14 cellular contexts compared by ENCODE assay signal in genomic region chr19:55141696-55142095, GRCh38. TPM values are rescaled to one million over a fixed set of nuclear protein-coding genes. Genes with fewer than 3 reads are reported as not detected.
DNase-seq lines count a peak whose midpoint lies in the region; ATAC-seq and TF ChIP-seq lines count a peak whose summit lies in the region.
"Had no signal": no experiment of that assay in that cellular context is flagged by ENCODE, and none has a peak within 500 bp of the region (broad histone marks: within the 10 kb centered on the region; RNA-seq: fewer than 3 reads in every experiment).

No MANE protein-coding gene starts in this region.

- no peaks in the 10 kb centered on the region for H4K20me1 ChIP-seq in mammary epithelial cell (ENCODE audit: insufficient read depth, low read length)

- no TSS peak for BruUV-seq in mammary epithelial cell (replicated peaks; lab: Mats Ljungman, UMichigan)

- peaks cover 9% of the 10 kb centered on the region for H3K27me3 Mint-ChIP-seq in WTC11 (ENCODE audit: low read depth)

- no peak overlapping the region for H2AFZ ChIP-seq in mammary epithelial cell (ENCODE audit: low read depth, low read length)

- no peaks in the 10 kb centered on the region for H3K27me3 ChIP-seq in HUES48 (ENCODE audit: control insufficient read depth, insufficient read depth, low read length)
- H3K27me3 ChIP-seq in mesendoderm (ENCODE audit: insufficient read depth, low read length, poor library complexity), result no peaks in the 10 kb centered on the region
- H3K27me3 ChIP-seq in foreskin keratinocyte, result no peaks in the 10 kb centered on the region
- H3K27me3 ChIP-seq in mammary epithelial cell (ENCODE audit: insufficient read depth, low read length), result no peaks in the 10 kb centered on the region

- H3K18ac ChIP-seq in mesendoderm (ENCODE audit: low read length), result no peak overlapping the region

- TF ChIP-seq CTCF in WTC11 (IDR thresholded peaks at IDR 0.05) (no peak), foreskin keratinocyte (conservative IDR thresholded peaks at IDR 0.05) (no peak), mammary epithelial cell (conservative IDR thresholded peaks at IDR 0.05 in 1 of 2, IDR thresholded peaks at IDR 0.05 in 1 of 2; ENCODE audit: extremely low read depth in 1 of 2, insufficient read depth in 1 of 2, low read depth in 1 of 2, low read length in 2 of 2) (no peak)

- H3K4me1 ChIP-seq in HUES48 (ENCODE audit: control insufficient read depth, insufficient read depth, low read length), result 0 out of 2 replicates have a peak, but pooled peaks cover 4% of the 10 kb centered on the region
- H3K4me1 ChIP-seq in mesendoderm (ENCODE audit: control insufficient read depth, low read depth, low read length), result no peaks in the 10 kb centered on the region
- H3K4me1 ChIP-seq in foreskin keratinocyte, result no peaks in the 10 kb centered on the region
- peaks cover 2% of the 10 kb centered on the region for H3K4me1 ChIP-seq in mammary epithelial cell (ENCODE audit: insufficient read depth, low read length)

- H3K56ac ChIP-seq in mesendoderm (ENCODE audit: low read length), result peak overlapping the region; percentile 73

- H3K4me3 ChIP-seq in HUES48 (ENCODE audit: low read depth, low read length) (0 out of 2 replicates have a peak overlapping the region, but pooled peaks have one; percentile 20), mesendoderm (ENCODE audit: low read length) (no peak overlapping the region), mammary epithelial cell (replicated peaks in 1 of 3; ENCODE audit: insufficient read depth in 1 of 3, low read depth in 2 of 3, low read length in 3 of 3) (no peak overlapping the region)
- H3K4me3 ChIP-seq: skin epidermis had no signal

- H3K27ac Mint-ChIP-seq in WTC11, result no peak overlapping the region
- H3K27ac Mint-ChIP-seq: CD8-positive, alpha-beta T cell; nephron had no signal

- peak overlapping the region; percentile 80 for H3K23ac ChIP-seq in mesendoderm (ENCODE audit: low read length)

- POLR2A ChIA-PET in WTC11 (lab: Charles Lee), result interaction anchor here (0.6 to 2.1 kb wide), 2 partner anchors 15 to 24 kb away, joined by 3 to 8 read pairs; no protein-coding TSS in a partner anchor

- H2AK5ac ChIP-seq in mesendoderm (ENCODE audit: low read length), result no peak overlapping the region

- H3K79me2 ChIP-seq in mesendoderm (ENCODE audit: control insufficient read depth, insufficient read depth, low read length) (no peaks in the 10 kb centered on the region), mammary epithelial cell (ENCODE audit: insufficient read depth, low read length) (no peaks in the 10 kb centered on the region)

- peak; percentile 67 for DNase-seq in ELF-1 (ENCODE audit: low read depth, low spot score)
- peak; percentile 38 for DNase-seq in WTC11 (ENCODE audit: low spot score)
- no peak for DNase-seq in mesendoderm
- DNase-seq in stimulated activated CD4-positive, alpha-beta T cell treated with anti-CD3 and anti-CD28 coated beads, Interleukin-12 subunit alpha, Interleukin-12 subunit beta, amount 100 ng/mL, for 4 hours, result no peak
- DNase-seq in foreskin keratinocyte, result no peak
- DNase-seq in mammary epithelial cell, result no peak
- DNase-seq: GOT3 had no signal

- ATAC-seq in WTC11, result no peak
- no peak for ATAC-seq in foreskin keratinocyte

- CTCF ChIA-PET in WTC11 (lab: Charles Lee) (interaction anchor here (0.6 to 6.1 kb wide), 34 partner anchors 9 to 711 kb away, joined by 3 to 103 read pairs (median 5); partner anchors contain the start of genes DNAAF3, FIZ1, HSPBP1 and PPP1R12C), mammary epithelial cell (lab: Charles Lee; ENCODE audit: low non-redundant PET) (interaction anchor here (0.6 to 0.7 kb wide), 4 partner anchors 241 to 490 kb away, joined by 3 to 14 read pairs (median 4); no protein-coding TSS in a partner anchor)

- peaks cover 8% of the 10 kb centered on the region for H3K36me3 Mint-ChIP-seq in WTC11
- H3K36me3 Mint-ChIP-seq: CD8-positive, alpha-beta T cell had no signal

- dilution Hi-C loops in mammary epithelial cell (cut with HindIII; ENCODE audit: low sequenced_read_pairs), result no loop called here

- H3K4ac ChIP-seq in mesendoderm (ENCODE audit: low read depth, low read length), result no peak overlapping the region

- no peak overlapping the region for H4K8ac ChIP-seq in mesendoderm (ENCODE audit: low read depth, low read length)

- peak overlapping the region; percentile 76 for H3K4me3 Mint-ChIP-seq in WTC11
- H3K4me3 Mint-ChIP-seq: CD8-positive, alpha-beta T cell had no signal

- no peaks in the 10 kb centered on the region for H3K9me3 ChIP-seq in HUES48 (ENCODE audit: control insufficient read depth, insufficient read depth, low read length)
- no peaks in the 10 kb centered on the region for H3K9me3 ChIP-seq in mammary epithelial cell (replicated peaks; ENCODE audit: insufficient read depth, low read length)

- peaks cover 4% of the 10 kb centered on the region; the same call in 1 of the 2 replicates for H3K36me3 ChIP-seq in HUES48 (ENCODE audit: control insufficient read depth, insufficient read depth, low read length)
- H3K36me3 ChIP-seq in mesendoderm (ENCODE audit: control insufficient read depth, insufficient read depth, low read length), result no peaks in the 10 kb centered on the region
- no peaks in the 10 kb centered on the region for H3K36me3 ChIP-seq in mammary epithelial cell (ENCODE audit: insufficient read depth, low read length)

- in situ Hi-C loops in mammary epithelial cell (cut with MboI; ENCODE audit: low sequenced_read_pairs in 2 of 2), result loop anchor here (10.0 to 25.0 kb wide), 3 partner anchors 271 to 496 kb away; partner anchors contain the start of genes UBE2S (in 2 of the 2), CCDC106 (in 1 of the 2), ZNF580 (in 1 of the 2) and ZNF581 (in 1 of the 2)

- intact Hi-C loops in mammary epithelial cell (cut with micrococcal nuclease), result loop anchor here (1.0 to 5.0 kb wide), 6 partner anchors 151 to 491 kb away; no protein-coding TSS in a partner anchor

- no CpG with 5 or more reads among the region's 21 CpGs for WGBS in mesendoderm (ENCODE audit: extremely low coverage, insufficient coverage, low lambda C conversion rate)
- WGBS in mammary epithelial cell (ENCODE audit: low coverage, missing lambda C conversion rate), result 21% methylated on average over 21 of the region's 21 CpGs

- H3K27ac ChIP-seq in HUES48 (ENCODE audit: low read depth, low read length) (no peak overlapping the region), mesendoderm (ENCODE audit: low read depth, low read length) (no peak overlapping the region), foreskin keratinocyte (no peak overlapping the region), mammary epithelial cell (ENCODE audit: insufficient read depth, low read depth, low read length) (no peak overlapping the region)
- H3K27ac ChIP-seq: skin epidermis, VCaP had no signal

- peak overlapping the region; percentile 13 for H3K4me2 ChIP-seq in mesendoderm (ENCODE audit: low read length)
- no peak overlapping the region for H3K4me2 ChIP-seq in mammary epithelial cell (ENCODE audit: insufficient read depth, low read depth, low read length)

- peaks cover 25% of the 10 kb centered on the region for H3K4me1 Mint-ChIP-seq in WTC11

- no peak overlapping the region for H4K5ac ChIP-seq in mesendoderm (ENCODE audit: low read length)

- H3K9me3 Mint-ChIP-seq in WTC11, result no peaks in the 10 kb centered on the region
- H3K9me3 Mint-ChIP-seq: CD8-positive, alpha-beta T cell; nephron had no signal

- H2BK15ac ChIP-seq in mesendoderm (replicated peaks; ENCODE audit: low read depth), result no peak overlapping the region

- H3K9ac ChIP-seq in HUES48 (ENCODE audit: low read depth, low read length), result no peak overlapping the region
- H3K9ac ChIP-seq in mesendoderm (ENCODE audit: low read length), result peak overlapping the region; percentile 29
- no peak overlapping the region for H3K9ac ChIP-seq in mammary epithelial cell (ENCODE audit: insufficient read depth, low read length)

- no peak overlapping the region for H2BK120ac ChIP-seq in mesendoderm (ENCODE audit: low read depth, low read length)

- no peaks in the 10 kb centered on the region for H3K79me1 ChIP-seq in mesendoderm (ENCODE audit: low read length)

- no peak overlapping the region for H2BK5ac ChIP-seq in mesendoderm (ENCODE audit: low read length)

TF ChIP-seq in WTC11, 78 proteins besides CTCF, POLR2A, EP300 and RAD21 (continues in another document):
- TF ChIP-seq NFATC4 (CRISPR knock-in tag; IDR thresholded peaks at IDR 0.05) (no peak), SMAD3 (CRISPR knock-in tag; IDR thresholded peaks at IDR 0.05; ENCODE audit: borderline replicate concordance) (no peak), ZNF671 (CRISPR knock-in tag; IDR thresholded peaks at IDR 0.05) (no peak), MYBL2 (CRISPR knock-in tag; IDR thresholded peaks at IDR 0.05) (no peak)

RNA-seq across cellular contexts. Expression of gene TNNT1, which starts 7.3 kb away (rescaled TPM):
- 50.6 to 127 TPM (median 108 TPM) in 3 replicates for total RNA-seq in WTC11 (2021)
- 35.9 TPM for polyA plus RNA-seq in mesendoderm (2013, experiment 1 of 2)
- polyA plus RNA-seq in mesendoderm (2013, experiment 2 of 2), result 40.3 TPM
- 134 and 199 TPM in 2 replicates for total RNA-seq in foreskin keratinocyte
- 157 and 208 TPM in 2 replicates for polyA plus RNA-seq in foreskin keratinocyte
- total RNA-seq in mammary epithelial cell, result 10 to 100 TPM; 16.5 to 85.2 TPM
- polyA plus RNA-seq in mammary epithelial cell, result 21.5 TPM
- polyA minus RNA-seq in mammary epithelial cell, result 24.5 TPM
- total RNA-seq: CD8-positive, alpha-beta T cell had no signal

RNA-seq across cellular contexts. Expression of gene TNNI3, which starts 15.8 kb away (rescaled TPM):
- total RNA-seq in WTC11 (2021) (15.0 to 36.7 TPM (median 34.0 TPM) in 3 replicates), foreskin keratinocyte (5.3 and 5.4 TPM in 2 replicates), mammary epithelial cell (1 to 10 TPM in 1 of 2 donors, not detected in 1; 1.3 TPM)
- polyA plus RNA-seq in mesendoderm (2013, experiment 1 of 2), result 4.3 TPM
- 4.0 TPM for polyA plus RNA-seq in mesendoderm (2013, experiment 2 of 2)
- polyA plus RNA-seq in foreskin keratinocyte (8.9 and 9.1 TPM in 2 replicates), mammary epithelial cell (0.22 TPM)
- polyA minus RNA-seq in mammary epithelial cell, result not detected
- total RNA-seq: CD8-positive, alpha-beta T cell; dermis blood vessel endothelial cell; HT1080 had no signal

RNA-seq across cellular contexts. Expression of gene PPP1R12C, which starts 24.3 kb away (rescaled TPM):
- total RNA-seq in WTC11 (2021), result 88.4 to 99.3 TPM (median 92.3 TPM) in 3 replicates
- 42.5 TPM for polyA plus RNA-seq in mesendoderm (2013, experiment 1 of 2)
- polyA plus RNA-seq in mesendoderm (2013, experiment 2 of 2), result 43.2 TPM
- total RNA-seq in foreskin keratinocyte, result 59.8 and 60.9 TPM in 2 replicates
- polyA plus RNA-seq in foreskin keratinocyte, result 64.8 and 65.2 TPM in 2 replicates
- 10 to 100 TPM; 29.8 to 74.8 TPM for total RNA-seq in mammary epithelial cell
- polyA plus RNA-seq in mammary epithelial cell, result 27.5 TPM
- 6.7 TPM for polyA minus RNA-seq in mammary epithelial cell

RNA-seq across cellular contexts. Expression of gene DNAAF3, which starts 24.7 kb away (rescaled TPM):
- total RNA-seq in WTC11 (2021) (4.0 to 5.9 TPM (median 5.6 TPM) in 3 replicates), foreskin keratinocyte (7.3 and 9.1 TPM in 2 replicates), mammary epithelial cell (1 to 10 TPM; 1.5 to 2.2 TPM)
- polyA plus RNA-seq in mesendoderm (2013, experiment 1 of 2), result 1.4 TPM
- 1.1 TPM for polyA plus RNA-seq in mesendoderm (2013, experiment 2 of 2)
- polyA plus RNA-seq in foreskin keratinocyte (10.2 and 11.4 TPM in 2 replicates), mammary epithelial cell (1.3 TPM)
- polyA minus RNA-seq in mammary epithelial cell, result not detected
- total RNA-seq: CD8-positive, alpha-beta T cell had no signal

RNA-seq across cellular contexts. Expression of gene SYT5, which starts 38.4 kb away (rescaled TPM):
- total RNA-seq in WTC11 (2021), result 0.77 to 2.5 TPM (median 1.1 TPM) in 3 replicates
- polyA plus RNA-seq in mesendoderm (2013, experiment 1 of 2), result 0.53 TPM
- 0.24 TPM for polyA plus RNA-seq in mesendoderm (2013, experiment 2 of 2)
- 0.32 and 0.34 TPM in 2 replicates for total RNA-seq in foreskin keratinocyte
- 0.13 and 0.24 TPM in 2 replicates for polyA plus RNA-seq in foreskin keratinocyte
- total RNA-seq in mammary epithelial cell, result 1 to 10 TPM in 1 of 2 donors, under 1 TPM in 1; 0.33 to 1.1 TPM
- polyA plus RNA-seq in mammary epithelial cell, result 0.08 TPM
- not detected for polyA minus RNA-seq in mammary epithelial cell
- total RNA-seq: dermis blood vessel endothelial cell, HT1080 had no signal

Comparison
In these comparisons a context has a peak if more than half of its experiments do, and no peak if none do; other contexts are left out.
1. DNase-seq: peak in ELF-1 (single experiment) and WTC11 (single experiment); none in mesendoderm (single experiment), stimulated activated CD4-positive, alpha-beta T cell treated with anti-CD3 and anti-CD28 coated beads, Interleukin-12 subunit alpha, Interleukin-12 subunit beta, amount 100 ng/mL, for 4 hours (single experiment), foreskin keratinocyte (0 of 2) and mammary epithelial cell (single experiment).